8 cellular contexts compared by ENCODE assay signal in the genomic region with DNA sequence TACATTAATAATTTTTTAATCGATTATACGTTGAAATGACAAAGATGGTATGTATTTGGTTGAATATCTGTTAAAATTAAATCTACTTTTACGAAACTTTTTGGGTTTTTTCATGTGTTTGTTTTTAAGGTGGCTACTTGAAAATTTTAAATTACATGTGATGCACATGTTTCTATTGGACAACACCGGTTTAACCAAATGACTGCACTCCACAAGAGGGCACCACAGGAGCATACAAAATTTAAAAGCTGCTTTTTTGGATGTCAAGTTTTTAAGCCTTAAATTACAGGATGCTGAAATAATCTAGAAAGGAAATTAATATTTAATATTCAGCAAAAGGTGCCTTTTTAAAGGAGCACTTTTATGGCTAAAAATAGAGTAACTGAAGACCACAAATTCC.
DNase-seq lines count a peak whose midpoint lies in the region; ATAC-seq, FAIRE-seq and TF ChIP-seq lines count a peak whose summit lies in the region.

No MANE protein-coding gene starts in this region.

- no peak overlapping the region for H3K9ac ChIP-seq in HCT116 (ENCODE audit: low read length)
- no peak overlapping the region for H3K9ac ChIP-seq in astrocyte (ENCODE audit: low read length)

- H3K27me3 Mint-ChIP-seq in CD4-positive, CD25-positive, alpha-beta regulatory T cell, result no peaks in the 10 kb centered on the region
- no peaks in the 10 kb centered on the region for H3K27me3 Mint-ChIP-seq in astrocyte (ENCODE audit: low read depth, unreplicated experiment)

- H3K4me3 ChIP-seq in CD4-positive, CD25-positive, alpha-beta regulatory T cell (ENCODE audit: low read depth, low read length), result no peak overlapping the region
- H3K4me3 ChIP-seq in HCT116 (replicated peaks in 1 of 2; ENCODE audit: low read depth in 1 of 2, low read length in 2 of 2) (no peak overlapping the region), astrocyte (ENCODE audit: insufficient read depth, low read depth, low read length) (no peak overlapping the region)

- H3K4me1 Mint-ChIP-seq in CD4-positive, CD25-positive, alpha-beta regulatory T cell, result peaks cover 5 to 15% (median 15%) of the 10 kb centered on the region in 4 donors
- H3K4me1 Mint-ChIP-seq in astrocyte (ENCODE audit: low read depth, unreplicated experiment), result peaks cover 13% of the 10 kb centered on the region

- no peaks in the 10 kb centered on the region for H3K79me2 ChIP-seq in HCT116 (ENCODE audit: insufficient read depth, low read length)
- peaks cover 8% of the 10 kb centered on the region for H3K79me2 ChIP-seq in astrocyte (ENCODE audit: insufficient read depth, low read length)

- H4K20me1 ChIP-seq in HCT116 (ENCODE audit: insufficient read depth) (no peaks in the 10 kb centered on the region), astrocyte (ENCODE audit: insufficient read depth, low read length) (peaks cover 28% of the 10 kb centered on the region)

- intact Hi-C loops in HCT116 (cut with micrococcal nuclease), result loop anchor here (1.0 to 10.0 kb wide), 5 partner anchors 100 to 967 kb away; a partner anchor contains a TSS

- TF ChIP-seq RAD21 in HCT116 (IDR thresholded peaks at IDR 0.05; ENCODE audit: low read depth), result peak; percentile 85

- H3K27me3 ChIP-seq in CD4-positive, CD25-positive, alpha-beta regulatory T cell (ENCODE audit: control insufficient read depth, insufficient read depth, low read length), result no peaks in the 10 kb centered on the region
- H3K27me3 ChIP-seq in HCT116 (ENCODE audit: insufficient read depth, low read length), result no peaks in the 10 kb centered on the region
- no peaks in the 10 kb centered on the region for H3K27me3 ChIP-seq in astrocyte (ENCODE audit: insufficient read depth, low read length)

- H3K4me1 ChIP-seq in CD4-positive, CD25-positive, alpha-beta regulatory T cell (ENCODE audit: control insufficient read depth, insufficient read depth, low read length, poor library complexity, severe bottlenecking), result peaks cover 7% of the 10 kb centered on the region
- H3K4me1 ChIP-seq in HCT116 (ENCODE audit: control insufficient read depth in 1 of 2, insufficient read depth in 2 of 2, low read length in 2 of 2), result no peaks in the 10 kb centered on the region
- H3K4me1 ChIP-seq in astrocyte (ENCODE audit: insufficient read depth, low read length), result peaks cover 7% of the 10 kb centered on the region

- H3K9me3 ChIP-seq in CD4-positive, CD25-positive, alpha-beta regulatory T cell (ENCODE audit: control insufficient read depth in 2 of 2, low read length in 2 of 2), result no peaks in the 10 kb centered on the region
- no peaks in the 10 kb centered on the region for H3K9me3 ChIP-seq in HCT116 (ENCODE audit: control insufficient read depth in 1 of 2, insufficient read depth in 1 of 2, low read depth in 1 of 2, low read length in 2 of 2)
- no peaks in the 10 kb centered on the region for H3K9me3 ChIP-seq in astrocyte (ENCODE audit: insufficient read depth, low read depth, low read length)

- H2AFZ ChIP-seq in HCT116 (ENCODE audit: low read depth, low read length, poor library complexity, severe bottlenecking) (no peak overlapping the region), astrocyte (ENCODE audit: low read depth, low read length) (no peak overlapping the region)

- CTCF ChIA-PET in HCT116 (lab: Charles Lee), result interaction anchor here (0.7 to 1.5 kb wide), 4 partner anchors 231 to 247 kb away, joined by 3 to 7 read pairs (median 4); no protein-coding TSS in a partner anchor

- DNase-seq in CD4-positive, CD25-positive, alpha-beta regulatory T cell, result peak; percentile 20 to 75 (median 55)
- peak; percentile 28 for DNase-seq in HCT116 (ENCODE audit: low read depth, low spot score)
- DNase-seq in RPMI8226, result peak; percentile 48
- DNase-seq in astrocyte (ENCODE audit: low read depth), result no peak
- DNase-seq in iris pigment epithelial cell (ENCODE audit: low read depth), result peak; percentile 61
- peak; percentile 5 to 28 (median 11) for DNase-seq in stimulated activated CD4-positive, alpha-beta T cell treated with anti-CD3 and anti-CD28 coated beads, TNF-alpha, amount 100 ng/mL, for 4 hours (ENCODE audit: low read depth in 3 of 3)
- DNase-seq in NCI-H128 (lab: John Stamatoyannopoulos, UW; ENCODE audit: unreplicated experiment), result no peak

- peak; percentile 60 to 79 (median 72); a peak in 5 of 6 replicates for TF ChIP-seq CTCF in HCT116 (IDR thresholded peaks at IDR 0.05 in 2 of 3, conservative IDR thresholded peaks at IDR 0.05 in 1 of 3; ENCODE audit: borderline replicate concordance in 1 of 3, insufficient read depth in 1 of 3, low read depth in 2 of 3, low read length in 2 of 3)
- TF ChIP-seq CTCF in astrocyte (IDR thresholded peaks at IDR 0.05; ENCODE audit: insufficient read depth, low read depth, low read length), result peak; percentile 69

- no peaks in the 10 kb centered on the region for H3K9me3 Mint-ChIP-seq in CD4-positive, CD25-positive, alpha-beta regulatory T cell
- no peaks in the 10 kb centered on the region for H3K9me3 Mint-ChIP-seq in astrocyte (ENCODE audit: unreplicated experiment)

- H3K36me3 ChIP-seq in CD4-positive, CD25-positive, alpha-beta regulatory T cell (ENCODE audit: control insufficient read depth, insufficient read depth, low read length), result peaks cover 59% of the 10 kb centered on the region
- H3K36me3 ChIP-seq in HCT116 (ENCODE audit: control insufficient read depth in 1 of 2, insufficient read depth in 2 of 2, low read length in 2 of 2), result peaks cover 0 to 2% of the 10 kb centered on the region in 2 experiments; a peak in 1 of 4 replicates
- H3K36me3 ChIP-seq in astrocyte (ENCODE audit: insufficient read depth, low read length), result peaks cover 29% of the 10 kb centered on the region

- TF ChIP-seq POLR2A in HCT116 (IDR thresholded peaks at IDR 0.05; ENCODE audit: borderline replicate concordance, extremely low read depth, insufficient read depth, insufficient read length), result no peak

- H3K4me2 ChIP-seq in HCT116 (ENCODE audit: low read length), result no peak overlapping the region
- no peak overlapping the region for H3K4me2 ChIP-seq in astrocyte (ENCODE audit: low read length)

- POLR2A ChIA-PET in HCT116 (lab: Charles Lee), result no interaction called here

- peaks cover 46% of the 10 kb centered on the region for H3K36me3 Mint-ChIP-seq in CD4-positive, CD25-positive, alpha-beta regulatory T cell
- H3K36me3 Mint-ChIP-seq in astrocyte (ENCODE audit: low read depth, unreplicated experiment), result peaks cover 10% of the 10 kb centered on the region

- BruUV-seq in HCT116 (replicated peaks; lab: Mats Ljungman, UMichigan), result no TSS peak

- FAIRE-seq in astrocyte (lab: Jason Lieb, UNC), result no peak

- peak; percentile 43 to 53 for ATAC-seq in CD4-positive, CD25-positive, alpha-beta regulatory T cell (ENCODE audit: low read depth in 2 of 2)
- ATAC-seq in HCT116, result 0 out of 2 replicates have a peak, but pooled peaks have one; percentile 40
- ATAC-seq in HG03025 (IDR thresholded peaks at IDR 0.05; ENCODE audit: low FRiP score, unreplicated experiment), result no peak

- H3K9me2 ChIP-seq in HCT116 (ENCODE audit: insufficient read depth), result no peaks in the 10 kb centered on the region

- no peak overlapping the region for H3K27ac ChIP-seq in CD4-positive, CD25-positive, alpha-beta regulatory T cell (ENCODE audit: insufficient read depth, low read length, poor library complexity, severe bottlenecking)
- H3K27ac ChIP-seq in HCT116 (ENCODE audit: low read depth, low read length) (no peak overlapping the region), astrocyte (ENCODE audit: low read depth, low read length) (no peak overlapping the region)

- H3K4me3 Mint-ChIP-seq in CD4-positive, CD25-positive, alpha-beta regulatory T cell, result no peak overlapping the region
- no peak overlapping the region for H3K4me3 Mint-ChIP-seq in astrocyte (ENCODE audit: unreplicated experiment)

- H3K27ac Mint-ChIP-seq in CD4-positive, CD25-positive, alpha-beta regulatory T cell, result no peak overlapping the region
- no peak overlapping the region for H3K27ac Mint-ChIP-seq in astrocyte (ENCODE audit: unreplicated experiment)

- RAD21 ChIA-PET in HCT116 (lab: Charles Lee; ENCODE audit: low non-redundant PET in 1 of 2, low total read pairs in 2 of 2, uncharacterized antibody in 2 of 2, unreplicated experiment in 2 of 2), result interaction anchor here in 1 of 2 experiments (0.7 kb wide), 1 partner anchor 234 kb away, joined by 3 read pairs; no protein-coding TSS in a partner anchor

TF ChIP-seq in HCT116, 20 proteins besides CTCF, POLR2A, EP300 and RAD21:
- no peak for TF ChIP-seq ELF1 (IDR thresholded peaks at IDR 0.05; ENCODE audit: borderline replicate concordance, low read depth)

Comparison
In these comparisons a context has a peak if more than half of its experiments do, and no peak if none do; other contexts are left out.
1. DNase-seq: peak in CD4-positive, CD25-positive, alpha-beta regulatory T cell (3 of 3), HCT116 (single experiment), RPMI8226 (single experiment), iris pigment epithelial cell (single experiment) and stimulated activated CD4-positive, alpha-beta T cell treated with anti-CD3 and anti-CD28 coated beads, TNF-alpha, amount 100 ng/mL, for 4 hours (3 of 3); none in astrocyte (single experiment) and NCI-H128 (single experiment).